18 cellular contexts compared by ENCODE assay signal in the genomic region with DNA sequence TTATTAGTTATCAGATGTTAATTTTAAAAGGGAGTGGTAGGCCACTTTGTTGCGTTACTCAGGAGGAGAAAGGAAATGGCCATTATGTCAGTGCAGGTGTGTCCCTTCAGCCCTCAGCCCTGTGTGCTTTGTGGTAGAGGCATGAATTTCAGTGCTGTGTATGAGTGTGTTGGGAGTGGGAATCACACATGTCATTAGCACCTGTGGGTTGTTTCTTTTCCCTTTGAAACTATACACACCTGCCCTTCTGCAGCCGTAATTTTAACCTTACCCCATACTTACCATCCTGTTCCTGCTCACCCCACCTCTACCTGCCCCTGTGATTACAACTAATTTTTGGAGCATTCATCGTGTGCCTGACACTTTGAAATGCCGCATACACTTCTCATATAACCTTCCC.
DNase-seq lines count a peak whose midpoint lies in the region; ATAC-seq and TF ChIP-seq lines count a peak whose summit lies in the region.
"Had no signal": no experiment of that assay in that cellular context is flagged by ENCODE, and none has a peak within 500 bp of the region (broad histone marks: within the 10 kb centered on the region; RNA-seq: fewer than 3 reads in every experiment).

No MANE protein-coding gene starts in this region.

- no peak overlapping the region for H2AFZ ChIP-seq in mesenchymal stem cell (ENCODE audit: low read depth, low read length)

- 96% methylated on average over 4 of the region's 4 CpGs for WGBS in mesenchymal stem cell

- H3K27ac Mint-ChIP-seq in MCF 10A (ENCODE audit: low read depth, unreplicated experiment) (no peak overlapping the region), T-helper 17 cell (peak overlapping the region; percentile 27)
- H3K27ac Mint-ChIP-seq: type B pancreatic cell had no signal

- H3K9ac ChIP-seq in mesenchymal stem cell (ENCODE audit: low read length), result peak overlapping the region; percentile 64

- intact Hi-C loops in breast epithelium (cut with DNase I; ENCODE audit: low total_unique reads) (no loop called here), MCF 10A (cut with micrococcal nuclease) (loop anchor here (10.0 kb wide), 6 partner anchors 178 to 578 kb away; no protein-coding TSS in a partner anchor), uterus (cut with DNase I; ENCODE audit: low total_unique reads) (no loop called here), left colon (cut with DNase I, micrococcal nuclease) (loop anchor here in 1 of 2 donors (10.0 kb wide), 1 partner anchor 478 kb away; a partner anchor contains a TSS)

- H3K14ac ChIP-seq in mesenchymal stem cell (ENCODE audit: low read length in 2 of 2), result no peak overlapping the region

- peaks cover 1% of the 10 kb centered on the region for H3K79me1 ChIP-seq in mesenchymal stem cell (replicated peaks; ENCODE audit: low read length, poor library complexity, severe bottlenecking)

- no peak for TF ChIP-seq CTCF in breast epithelium (IDR thresholded peaks at IDR 0.05)
- no peak for TF ChIP-seq CTCF in MCF 10A (IDR thresholded peaks at IDR 0.05; ENCODE audit: unreplicated experiment)
- no peak for TF ChIP-seq CTCF in uterus (IDR thresholded peaks at IDR 0.05)

- H3K9me3 Mint-ChIP-seq in MCF 10A (ENCODE audit: unreplicated experiment), result no peaks in the 10 kb centered on the region
- H3K9me3 Mint-ChIP-seq: T-cell, type B pancreatic cell had no signal

- H3K27me3 Mint-ChIP-seq in MCF 10A (ENCODE audit: insufficient read depth, unreplicated experiment), result no peaks in the 10 kb centered on the region
- H3K27me3 Mint-ChIP-seq in T-helper 17 cell, result no peaks in the 10 kb centered on the region
- H3K27me3 Mint-ChIP-seq: T-cell, type B pancreatic cell had no signal

- H3K27me3 ChIP-seq in breast epithelium (no peaks in the 10 kb centered on the region), mesenchymal stem cell (ENCODE audit: control insufficient read depth in 1 of 2, insufficient read depth in 1 of 2, low read length in 2 of 2) (no peaks in the 10 kb centered on the region), uterus (no peaks in the 10 kb centered on the region)
- H3K27me3 ChIP-seq: stomach had no signal

- DNase-seq in breast epithelium (ENCODE audit: low spot score in 2 of 2), result no peak
- no peak for DNase-seq in MCF 10A (ENCODE audit: unreplicated experiment)
- DNase-seq in T-helper 17 cell, result no peak
- no peak for DNase-seq in mesenchymal stem cell
- no peak for DNase-seq in uterus
- DNase-seq in ecto neural progenitor cell (ENCODE audit: low spot score), result no peak
- no peak for DNase-seq in SIG-M5 treated with dmso at 0.1 percent for 504 hours (lab: John Stamatoyannopoulos, UW; ENCODE audit: unreplicated experiment)
- DNase-seq in left colon, result no peak
- DNase-seq: activated effector memory CD4-positive, alpha-beta T cell treated with anti-CD3 and anti-CD28 coated beads, Interleukin-2, amount 50 U/mL, for 16 hours; DMS 273 treated with DMSO at 0.1 percent for 48 hours; erythroblast; NCI-H446 treated with DMSO at 0.1 percent for 48 hours; stimulated activated CD4-positive, alpha-beta T cell treated with anti-CD3 and anti-CD28 coated beads, Interleukin-4, amount 100 ng/mL, for 1 hour; stomach; T-cell had no signal

- H3K4me3 Mint-ChIP-seq in MCF 10A (ENCODE audit: unreplicated experiment) (no peak overlapping the region), T-helper 17 cell (no peak overlapping the region)
- H3K4me3 Mint-ChIP-seq: T-cell, type B pancreatic cell had no signal

- H3K27ac ChIP-seq in breast epithelium, result peak overlapping the region; percentile 60 to 71
- H3K27ac ChIP-seq in mesenchymal stem cell (ENCODE audit: low read length, poor library complexity, severe bottlenecking), result no peak overlapping the region
- H3K27ac ChIP-seq in uterus, result peak overlapping the region; percentile 47 to 69
- H3K27ac ChIP-seq: C4-2B, HL-60 had no signal

- no peak overlapping the region for H2AK5ac ChIP-seq in mesenchymal stem cell (ENCODE audit: low read length, severe bottlenecking)

- POLR2A ChIA-PET in MCF 10A (lab: Yijun Ruan, JAX), result interaction anchor here (0.6 to 2.1 kb wide), 9 partner anchors 11 to 899 kb away, joined by 3 to 12 read pairs (median 4); a partner anchor contains a TSS

- H2BK5ac ChIP-seq in mesenchymal stem cell (ENCODE audit: low read depth, low read length, poor library complexity, severe bottlenecking), result no peak overlapping the region

- H3K9me3 ChIP-seq in breast epithelium (no peaks in the 10 kb centered on the region), T-helper 17 cell (ENCODE audit: control insufficient read depth, low read length, poor library complexity, severe bottlenecking) (no peaks in the 10 kb centered on the region), mesenchymal stem cell (ENCODE audit: control insufficient read depth, low read length) (no peaks in the 10 kb centered on the region), uterus (no peaks in the 10 kb centered on the region)
- H3K9me3 ChIP-seq: stomach had no signal

- H3K18ac ChIP-seq in mesenchymal stem cell (ENCODE audit: low read depth in 1 of 2, low read length in 2 of 2), result no peak overlapping the region

- H3K36me3 Mint-ChIP-seq in MCF 10A (ENCODE audit: insufficient read depth, unreplicated experiment), result no peaks in the 10 kb centered on the region
- peaks cover 4% of the 10 kb centered on the region for H3K36me3 Mint-ChIP-seq in T-helper 17 cell (ENCODE audit: low read depth)
- H3K36me3 Mint-ChIP-seq: type B pancreatic cell had no signal

- H3K4me3 ChIP-seq in breast epithelium (no peak overlapping the region), mesenchymal stem cell (ENCODE audit: insufficient read depth in 1 of 2, low read depth in 1 of 2, low read length in 2 of 2) (no peak overlapping the region), uterus (no peak overlapping the region)
- H3K4me3 ChIP-seq: stomach had no signal

- no peak overlapping the region for H4K91ac ChIP-seq in mesenchymal stem cell (ENCODE audit: low read length)

- H3K4me1 ChIP-seq in breast epithelium (peaks cover 0 to 10% of the 10 kb centered on the region in 2 donors), mesenchymal stem cell (ENCODE audit: control insufficient read depth, insufficient read depth, low read depth, low read length) (no peaks in the 10 kb centered on the region), uterus (no peaks in the 10 kb centered on the region)

- CTCF ChIA-PET in MCF 10A (lab: Yijun Ruan, JAX), result interaction anchor here (0.7 to 7.1 kb wide), 10 partner anchors 10 to 1436 kb away, joined by 3 to 63 read pairs (median 4); no protein-coding TSS in a partner anchor

- no peak overlapping the region for H3K4me2 ChIP-seq in mesenchymal stem cell (ENCODE audit: low read length, poor library complexity, severe bottlenecking)

- BruUV-seq in MCF 10A (replicated peaks; lab: Mats Ljungman, UMichigan), result no TSS peak

- no peak overlapping the region for H2BK120ac ChIP-seq in mesenchymal stem cell (ENCODE audit: low read depth, low read length)

- H3K36me3 ChIP-seq in breast epithelium (no peaks in the 10 kb centered on the region), mesenchymal stem cell (ENCODE audit: control insufficient read depth in 1 of 2, insufficient read depth in 2 of 2, low read depth in 1 of 2, low read length in 2 of 2) (no peaks in the 10 kb centered on the region), uterus (no peaks in the 10 kb centered on the region)

- no peak overlapping the region for H4K8ac ChIP-seq in mesenchymal stem cell (ENCODE audit: low read length)

- TF ChIP-seq POLR2A in breast epithelium (IDR thresholded peaks at IDR 0.05) (no peak), uterus (IDR thresholded peaks at IDR 0.05) (no peak)

- H3K4me1 Mint-ChIP-seq in MCF 10A (ENCODE audit: insufficient read depth, unreplicated experiment), result peaks cover 25% of the 10 kb centered on the region
- peaks cover 20% of the 10 kb centered on the region for H3K4me1 Mint-ChIP-seq in T-helper 17 cell

- no peak overlapping the region for H2BK15ac ChIP-seq in mesenchymal stem cell (ENCODE audit: low read depth, poor library complexity, severe bottlenecking)

- ATAC-seq in T-helper 17 cell, result no peak
- no peak for ATAC-seq in left colon
- ATAC-seq: T-cell had no signal

- no peak overlapping the region for H3K23ac ChIP-seq in mesenchymal stem cell (ENCODE audit: low read length in 2 of 2)

- no peak overlapping the region for H2BK12ac ChIP-seq in mesenchymal stem cell (ENCODE audit: low read length in 2 of 2)

- no peak overlapping the region for H3K4ac ChIP-seq in mesenchymal stem cell (ENCODE audit: low read depth in 1 of 2, low read length in 2 of 2)
